ENCODE assay signal across 12 cellular contexts in the genomic region with DNA sequence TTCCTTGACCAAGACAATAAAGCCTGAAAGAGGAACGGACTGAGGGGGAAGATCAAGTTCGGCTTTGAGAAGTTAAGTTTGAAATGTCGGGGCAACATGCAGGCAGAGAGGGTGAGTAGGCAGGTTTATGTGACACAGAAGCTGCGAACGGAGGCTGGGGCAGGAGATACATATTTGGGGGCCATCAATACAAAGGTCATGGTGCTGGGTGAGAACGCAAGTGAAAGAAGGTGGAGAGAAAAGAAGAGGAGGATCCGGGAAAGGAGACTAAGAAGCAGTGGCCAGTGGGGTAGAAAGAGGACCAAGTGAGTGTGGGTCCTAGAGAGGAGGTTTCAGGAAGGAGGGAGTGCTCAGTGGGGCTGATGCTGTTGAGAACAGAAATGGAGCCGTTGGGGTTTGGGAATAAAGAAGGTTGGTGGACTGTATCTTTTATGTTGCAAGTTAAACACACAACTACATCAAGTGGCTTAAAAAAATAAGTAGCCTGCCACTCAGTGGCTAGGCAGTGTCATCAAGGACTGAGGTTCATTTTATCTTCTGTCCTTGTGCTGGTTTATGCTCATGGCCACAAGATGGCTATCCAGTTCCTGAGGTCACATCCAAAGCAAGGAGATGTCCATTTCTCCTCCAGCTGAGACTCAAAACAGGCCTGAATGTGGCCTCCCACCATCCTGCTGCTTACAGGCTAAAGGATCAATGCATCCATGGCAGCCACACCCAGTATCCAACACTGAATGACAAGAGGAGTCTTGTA. TPM values are rescaled to one million over a fixed set of nuclear protein-coding genes. Genes with fewer than 3 reads are reported as not detected.
A peak's percentile ranks its signal among the peaks of the same experiment; 100 is the strongest.
DNase-seq lines count a peak whose midpoint lies in the region; ATAC-seq, FAIRE-seq and TF ChIP-seq lines count a peak whose summit lies in the region.
"Had no signal": no experiment of that assay in that cellular context is flagged by ENCODE, and none has a peak within 500 bp of the region (broad histone marks: within the 10 kb centered on the region; RNA-seq: fewer than 3 reads in every experiment).

No MANE protein-coding gene starts in this region.

- TF ChIP-seq CTCF in glutamatergic neuron (IDR thresholded peaks at IDR 0.05; ENCODE audit: partially characterized antibody, unreplicated experiment), result no peak

- peaks cover 36% of the 10 kb centered on the region for H3K4me1 Mint-ChIP-seq in stimulated activated naive CD8-positive, alpha-beta T cell treated with anti-CD3 and anti-CD28 coated beads, Interleukin-15, Interleukin-2, amounts not matched to agents 100 ng/mL and 50 ng/mL, for 24 hours (ENCODE audit: low read depth)
- peaks cover 39% of the 10 kb centered on the region for H3K4me1 Mint-ChIP-seq in stimulated activated naive CD8-positive, alpha-beta T cell treated with anti-CD3 and anti-CD28 coated beads, Interleukin-15, amount 100 ng/mL, for 72 hours
- peaks cover 26% of the 10 kb centered on the region for H3K4me1 Mint-ChIP-seq in glutamatergic neuron (ENCODE audit: low read depth, unreplicated experiment)

- FAIRE-seq in H54 (lab: Jason Lieb, UNC), result no peak

- H3K27me3 Mint-ChIP-seq in stimulated activated naive CD8-positive, alpha-beta T cell treated with anti-CD3 and anti-CD28 coated beads, Interleukin-15, Interleukin-2, amounts not matched to agents 100 ng/mL and 50 ng/mL, for 24 hours, result no peaks in the 10 kb centered on the region
- H3K27me3 Mint-ChIP-seq in stimulated activated naive CD8-positive, alpha-beta T cell treated with anti-CD3 and anti-CD28 coated beads, Interleukin-15, amount 100 ng/mL, for 72 hours, result no peaks in the 10 kb centered on the region
- peaks cover 2% of the 10 kb centered on the region for H3K27me3 Mint-ChIP-seq in glutamatergic neuron (ENCODE audit: unreplicated experiment)

- peak overlapping the region; percentile 87 for H3K4me3 Mint-ChIP-seq in stimulated activated naive CD8-positive, alpha-beta T cell treated with anti-CD3 and anti-CD28 coated beads, Interleukin-15, Interleukin-2, amounts not matched to agents 100 ng/mL and 50 ng/mL, for 24 hours
- H3K4me3 Mint-ChIP-seq in stimulated activated naive CD8-positive, alpha-beta T cell treated with anti-CD3 and anti-CD28 coated beads, Interleukin-15, amount 100 ng/mL, for 72 hours, result peak overlapping the region in 1 of 2 donors; percentile 89
- H3K4me3 Mint-ChIP-seq in glutamatergic neuron (ENCODE audit: unreplicated experiment), result peak overlapping the region; percentile 41

- TF ChIP-seq POLR2A in H54 (IDR thresholded peaks at IDR 0.05; ENCODE audit: low read depth, low read length), result no peak

- H3K9me3 Mint-ChIP-seq in stimulated activated naive CD8-positive, alpha-beta T cell treated with anti-CD3 and anti-CD28 coated beads, Interleukin-15, Interleukin-2, amounts not matched to agents 100 ng/mL and 50 ng/mL, for 24 hours, result no peaks in the 10 kb centered on the region
- no peaks in the 10 kb centered on the region for H3K9me3 Mint-ChIP-seq in stimulated activated naive CD8-positive, alpha-beta T cell treated with anti-CD3 and anti-CD28 coated beads, Interleukin-15, amount 100 ng/mL, for 72 hours
- H3K9me3 Mint-ChIP-seq in glutamatergic neuron (ENCODE audit: unreplicated experiment), result peaks cover 7% of the 10 kb centered on the region

- ATAC-seq in stimulated activated naive CD8-positive, alpha-beta T cell treated with anti-CD3 and anti-CD28 coated beads, Interleukin-15, amount 100 ng/mL, for 72 hours, result no peak
- ATAC-seq: Panc1 had no signal

- DNase-seq in stimulated activated naive CD8-positive, alpha-beta T cell treated with anti-CD3 and anti-CD28 coated beads, Interleukin-15, amount 100 ng/mL, for 72 hours, result no peak
- peak; percentile 25 for DNase-seq in RKO (ENCODE audit: low spot score)
- DNase-seq in glutamatergic neuron, result no peak
- no peak for DNase-seq in middle frontal gyrus (ENCODE audit: extremely low spot score, low spot score)
- DNase-seq in H54 (ENCODE audit: insufficient read length, low spot score), result no peak
- no peak for DNase-seq in effector CD8-positive, alpha-beta T cell (lab: John Stamatoyannopoulos, UW)
- DNase-seq in T-helper 9 cell, result no peak
- DNase-seq: foreskin melanocyte, NCI-H1105 treated with DMSO at 0.1 percent for 48 hours had no signal

- peak overlapping the region; percentile 57 for H3K27ac Mint-ChIP-seq in stimulated activated naive CD8-positive, alpha-beta T cell treated with anti-CD3 and anti-CD28 coated beads, Interleukin-15, Interleukin-2, amounts not matched to agents 100 ng/mL and 50 ng/mL, for 24 hours
- H3K27ac Mint-ChIP-seq in stimulated activated naive CD8-positive, alpha-beta T cell treated with anti-CD3 and anti-CD28 coated beads, Interleukin-15, amount 100 ng/mL, for 72 hours, result no peak overlapping the region
- H3K27ac Mint-ChIP-seq in glutamatergic neuron (ENCODE audit: unreplicated experiment), result no peak overlapping the region

- H3K36me3 Mint-ChIP-seq in stimulated activated naive CD8-positive, alpha-beta T cell treated with anti-CD3 and anti-CD28 coated beads, Interleukin-15, Interleukin-2, amounts not matched to agents 100 ng/mL and 50 ng/mL, for 24 hours (ENCODE audit: low read depth), result no peaks in the 10 kb centered on the region
- no peaks in the 10 kb centered on the region for H3K36me3 Mint-ChIP-seq in glutamatergic neuron (ENCODE audit: unreplicated experiment)

RNA-seq across cellular contexts. Expression of gene BLCAP, which starts 1.7 kb away (rescaled TPM):
- 97.2 TPM for total RNA-seq in glutamatergic neuron (ENCODE audit: unreplicated experiment)

RNA-seq across cellular contexts. Expression of gene NNAT, which starts 8.3 kb away (rescaled TPM):
- total RNA-seq in glutamatergic neuron (ENCODE audit: unreplicated experiment), result 1,047 TPM
- total RNA-seq: lung microvascular endothelial cell had no signal
